10 cellular contexts compared by ENCODE assay signal in the genomic region with DNA sequence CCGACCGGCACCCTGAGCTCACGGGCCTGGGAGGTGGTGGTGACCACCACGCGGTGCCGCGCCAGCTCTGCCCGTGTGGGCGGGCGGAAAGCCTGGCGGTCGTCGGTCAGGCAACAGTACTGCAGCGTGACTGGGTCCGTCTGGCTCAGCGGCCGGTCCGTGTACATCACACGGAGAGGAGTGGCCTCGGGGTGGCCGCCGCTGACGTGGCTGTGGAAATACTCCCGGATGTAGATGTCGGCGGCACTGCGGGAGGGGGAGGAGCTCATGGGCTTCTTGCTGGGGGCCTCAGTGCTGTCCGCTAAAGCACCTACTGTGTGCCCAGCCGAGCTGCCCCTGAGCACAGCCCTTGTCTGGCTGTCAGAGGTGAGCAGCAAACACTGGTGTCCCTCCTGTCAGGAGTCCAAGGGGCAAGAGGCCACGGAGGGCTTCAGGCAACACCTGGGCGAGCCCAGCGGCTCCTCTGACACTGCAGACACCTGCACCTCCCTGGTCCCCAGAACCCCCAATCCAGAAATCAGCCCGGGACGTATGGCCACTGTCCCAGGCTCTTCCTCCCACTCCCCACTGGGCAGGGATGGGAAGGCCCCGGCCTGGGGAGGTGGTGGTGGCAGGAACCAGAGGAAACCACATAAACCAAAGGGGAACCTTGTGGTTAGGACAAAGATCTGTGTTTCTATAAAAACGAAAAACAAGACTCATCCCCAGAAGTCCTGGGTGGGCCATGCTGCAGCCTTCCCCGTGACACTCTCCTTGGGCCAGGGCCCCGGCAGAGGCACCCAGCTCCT. TPM values are rescaled to one million over a fixed set of nuclear protein-coding genes. Genes with fewer than 3 reads are reported as not detected.
DNase-seq lines count a peak whose midpoint lies in the region; ATAC-seq and TF ChIP-seq lines count a peak whose summit lies in the region.
"Had no signal": no experiment of that assay in that cellular context is flagged by ENCODE, and none has a peak within 500 bp of the region (broad histone marks: within the 10 kb centered on the region; RNA-seq: fewer than 3 reads in every experiment).

No MANE protein-coding gene starts in this region.

- no peak overlapping the region for H3K4ac ChIP-seq in trophoblast cell (ENCODE audit: low read depth, low read length)

- no peak overlapping the region for H4K8ac ChIP-seq in trophoblast cell (ENCODE audit: low read depth, low read length)

- H3K36me3 ChIP-seq in trophoblast cell (ENCODE audit: control insufficient read depth in 1 of 2, insufficient read depth in 2 of 2, low read length in 2 of 2) (peaks cover 13 to 41% of the 10 kb centered on the region in 2 experiments), esophagus muscularis mucosa (peaks cover 4 to 73% (median 59%) of the 10 kb centered on the region in 4 donors)

- H3K79me1 ChIP-seq in trophoblast cell (ENCODE audit: low read length) = no peaks in the 10 kb centered on the region

- CTCF ChIA-PET in CD4-positive, alpha-beta T cell (lab: Charles Lee) = interaction anchor here (0.7 to 1.7 kb wide), 3 partner anchors 13 to 297 kb away, joined by 3 read pairs; a partner anchor contains a TSS

- peak overlapping the region; percentile 78 for H3K4me3 Mint-ChIP-seq in CD4-positive, alpha-beta T cell

- no peak overlapping the region for H3K4me3 ChIP-seq in trophoblast cell (ENCODE audit: low read depth, low read length)
- H3K4me3 ChIP-seq in esophagus muscularis mucosa = no peak overlapping the region

- no peak overlapping the region for H2AK5ac ChIP-seq in trophoblast cell (ENCODE audit: low read length)

- no peak for TF ChIP-seq CTCF in CD4-positive, alpha-beta T cell (IDR thresholded peaks at IDR 0.05)
- TF ChIP-seq CTCF in esophagus muscularis mucosa (IDR thresholded peaks at IDR 0.05) = no peak

- H3K27ac Mint-ChIP-seq in CD4-positive, alpha-beta T cell = peak overlapping the region; percentile 33

- no peak for TF ChIP-seq EP300 in esophagus muscularis mucosa (IDR thresholded peaks at IDR 0.05)

- peak; percentile 57 for ATAC-seq in CD4-positive, alpha-beta T cell (ENCODE audit: poor library complexity)
- ATAC-seq in GM21528 (IDR thresholded peaks at IDR 0.05; ENCODE audit: low FRiP score, unreplicated experiment) = peak; percentile 72
- ATAC-seq in GM19324 (IDR thresholded peaks at IDR 0.05; ENCODE audit: low FRiP score, unreplicated experiment) = no peak

- no peak for TF ChIP-seq POLR2A in esophagus muscularis mucosa (IDR thresholded peaks at IDR 0.05; ENCODE audit: low read depth)

- H3K4me1 Mint-ChIP-seq in CD4-positive, alpha-beta T cell (ENCODE audit: low read depth) = peaks cover 16% of the 10 kb centered on the region

- H3K36me3 Mint-ChIP-seq in CD4-positive, alpha-beta T cell (ENCODE audit: low read depth) = no peaks in the 10 kb centered on the region

- no peaks in the 10 kb centered on the region for H3K27me3 Mint-ChIP-seq in CD4-positive, alpha-beta T cell

- no peaks in the 10 kb centered on the region for H3K4me1 ChIP-seq in trophoblast cell (ENCODE audit: control insufficient read depth in 1 of 2, insufficient read depth in 2 of 2, low read length in 2 of 2)
- H3K4me1 ChIP-seq in esophagus muscularis mucosa = peaks cover 2 to 13% (median 8%) of the 10 kb centered on the region in 4 donors

- no peak overlapping the region for H3K4me2 ChIP-seq in trophoblast cell (ENCODE audit: low read length)

- H3K14ac ChIP-seq in trophoblast cell (ENCODE audit: low read length) = no peak overlapping the region

- H3K23ac ChIP-seq in trophoblast cell (ENCODE audit: low read length) = no peak overlapping the region

- no peaks in the 10 kb centered on the region for H3K79me2 ChIP-seq in trophoblast cell (ENCODE audit: control insufficient read depth, insufficient read depth, low read length, poor library complexity)

- H2BK120ac ChIP-seq in trophoblast cell (ENCODE audit: insufficient read depth, low read length, poor library complexity) = no peak overlapping the region

- peak; percentile 25 to 64 (median 36) for DNase-seq in CD4-positive, alpha-beta T cell
- DNase-seq in NAMALWA (ENCODE audit: low spot score) (peak; percentile 55), activated gamma-delta T cell (lab: John Stamatoyannopoulos, UW) (peak; percentile 53), trophoblast cell (peak; percentile 25 to 33), DMS79 (lab: John Stamatoyannopoulos, UW) (no peak), esophagus muscularis mucosa (ENCODE audit: extremely low spot score) (no peak)

- POLR2A ChIA-PET in CD4-positive, alpha-beta T cell (lab: Charles Lee) = interaction anchor here (0.6 to 3.2 kb wide), 14 partner anchors 12 to 495 kb away, joined by 3 to 16 read pairs (median 4); a partner anchor contains a TSS

- intact Hi-C loops in CD4-positive, alpha-beta T cell (cut with DNase I, micrococcal nuclease) = loop anchor here in 1 of 2 experiments (2.0 kb wide), 1 partner anchor 15 kb away; no protein-coding TSS in a partner anchor
- intact Hi-C loops in esophagus muscularis mucosa (cut with DNase I) = no loop called here

- no peak overlapping the region for H2AFZ ChIP-seq in trophoblast cell (ENCODE audit: insufficient read depth, low read length, poor library complexity)

- no peaks in the 10 kb centered on the region for H3K9me3 Mint-ChIP-seq in CD4-positive, alpha-beta T cell

- H3K27me3 ChIP-seq in CD4-positive, alpha-beta T cell (ENCODE audit: control insufficient read depth, insufficient read depth, low read length) = no peaks in the 10 kb centered on the region
- H3K27me3 ChIP-seq in trophoblast cell (ENCODE audit: insufficient read depth, low read length) (no peaks in the 10 kb centered on the region), esophagus muscularis mucosa (no peaks in the 10 kb centered on the region)

- H4K12ac ChIP-seq in trophoblast cell (ENCODE audit: low read depth, low read length) = no peak overlapping the region

- H3K18ac ChIP-seq in trophoblast cell (ENCODE audit: low read length) = no peak overlapping the region

- whole genome bisulfite sequencing in trophoblast cell (ENCODE audit: extremely low coverage, insufficient coverage, insufficient read length) = no CpG with 5 or more reads among the region's 38 CpGs
- WGBS in esophagus muscularis mucosa = 82% methylated on average over 30 of the region's 38 CpGs

- no peak overlapping the region for H3K27ac ChIP-seq in CD4-positive, alpha-beta T cell (ENCODE audit: low read depth, low read length)
- H3K27ac ChIP-seq in trophoblast cell (ENCODE audit: low read depth, low read length) (no peak overlapping the region), esophagus muscularis mucosa (replicated peaks in 1 of 4) (no peak overlapping the region)

- no peak overlapping the region for H2BK5ac ChIP-seq in trophoblast cell (ENCODE audit: low read depth, low read length, poor library complexity)

- no peak overlapping the region for H2BK12ac ChIP-seq in trophoblast cell (ENCODE audit: low read length)

- no peak overlapping the region for H3K9ac ChIP-seq in trophoblast cell (ENCODE audit: low read length)

- no peaks in the 10 kb centered on the region for H3K9me3 ChIP-seq in CD4-positive, alpha-beta T cell (ENCODE audit: control insufficient read depth, low read length)
- H3K9me3 ChIP-seq in trophoblast cell (ENCODE audit: insufficient read depth, low read depth, low read length) = peaks cover 6% of the 10 kb centered on the region
- H3K9me3 ChIP-seq in esophagus muscularis mucosa = no peaks in the 10 kb centered on the region

- no peak overlapping the region for H4K91ac ChIP-seq in trophoblast cell (ENCODE audit: low read depth, low read length)

RNA-seq across cellular contexts. Expression of a gene that starts 6.5 kb away (rescaled TPM):
- 10 to 100 TPM; 57.7 to 59.6 TPM for total RNA-seq in CD4-positive, alpha-beta T cell
- polyA plus RNA-seq in trophoblast cell (2013) = 8.7 and 9.1 TPM in 2 replicates
- total RNA-seq in esophagus muscularis mucosa = 10 to 100 TPM; 19.5 to 36.9 (median 30.3) TPM

RNA-seq across cellular contexts. Expression of a gene that starts 13.6 kb away (rescaled TPM):
- 1 to 10 TPM; 1.7 to 1.8 TPM for total RNA-seq in CD4-positive, alpha-beta T cell
- polyA plus RNA-seq in trophoblast cell (2013) = 0.69 and 0.85 TPM in 2 replicates
- under 1 TPM; 0.23 to 0.83 (median 0.44) TPM for total RNA-seq in esophagus muscularis mucosa

RNA-seq across cellular contexts. Expression of a gene that starts 20.0 kb away (rescaled TPM):
- not detected for total RNA-seq in CD4-positive, alpha-beta T cell
- not detected in 2 replicates for polyA plus RNA-seq in trophoblast cell (2013)
- not detected for total RNA-seq in esophagus muscularis mucosa
- total RNA-seq: activated CD8-positive, alpha-beta memory T cell treated with anti-CD3 and anti-CD28 coated beads for 36 hours; liver had no signal
- polyA plus RNA-seq: liver had no signal

RNA-seq across cellular contexts. Expression of a gene that starts 30.4 kb away (rescaled TPM):
- under 1 TPM; 0.19 to 0.22 TPM for total RNA-seq in CD4-positive, alpha-beta T cell
- 0.03 TPM in 1 of 2 replicates, not detected in the other for polyA plus RNA-seq in trophoblast cell (2013)
- total RNA-seq in esophagus muscularis mucosa = 1 to 10 TPM in 1 of 4 donors, under 1 TPM in 3; 0.06 to 1.2 (median 0.23) TPM

RNA-seq across cellular contexts. Expression of a gene that starts 47.0 kb away (rescaled TPM):
- total RNA-seq in CD4-positive, alpha-beta T cell = 100 to 1,000 TPM; 249 to 251 TPM
- polyA plus RNA-seq in trophoblast cell (2013) = 330 and 341 TPM in 2 replicates
- 100 to 1,000 TPM; 150 to 291 (median 270) TPM for total RNA-seq in esophagus muscularis mucosa

Comparison
In these comparisons a context has a peak if more than half of its experiments do, and no peak if none do; other contexts are left out.
1. DNase-seq: peak in CD4-positive, alpha-beta T cell (10 of 10), NAMALWA (single experiment), activated gamma-delta T cell (single experiment) and trophoblast cell (2 of 2); none in DMS79 (single experiment) and esophagus muscularis mucosa (single experiment).